Comparison of ENCODE assay signal across 17 cellular contexts in genomic region chr17:8004899-8005298, GRCh38. TPM values are rescaled to one million over a fixed set of nuclear protein-coding genes. Genes with fewer than 3 reads are reported as not detected.
A peak's percentile ranks its signal among the peaks of the same experiment; 100 is the strongest.
DNase-seq lines count a peak whose midpoint lies in the region; ATAC-seq and TF ChIP-seq lines count a peak whose summit lies in the region.
"Had no signal": no experiment of that assay in that cellular context is flagged by ENCODE, and none has a peak within 500 bp of the region (broad histone marks: within the 10 kb centered on the region; RNA-seq: fewer than 3 reads in every experiment).

No MANE protein-coding gene starts in this region.

- WGBS in transverse colon (ENCODE audit: low coverage in 1 of 2), 2 donors: 58 to 92% methylated on average over 4 to 6 of the region's 6 CpGs

- H3K9me3 ChIP-seq in left lung: no peaks in the 10 kb centered on the region
- H3K9me3 ChIP-seq in transverse colon: no peaks in the 10 kb centered on the region
- H3K9me3 ChIP-seq: neutrophil had no signal

- H3K27me3 ChIP-seq in left lung: peaks cover 30 to 67% of the 10 kb centered on the region in 2 donors
- peaks cover 67% of the 10 kb centered on the region for H3K27me3 ChIP-seq in transverse colon

- TF ChIP-seq POLR2A in transverse colon (IDR thresholded peaks at IDR 0.05): no peak

- TF ChIP-seq CTCF in astrocyte of the spinal cord (IDR thresholded peaks at IDR 0.05; ENCODE audit: low read depth, low read length) (no peak), left lung (IDR thresholded peaks at IDR 0.05) (no peak), transverse colon (IDR thresholded peaks at IDR 0.05) (no peak)

- H3K4me3 ChIP-seq in astrocyte of the spinal cord (ENCODE audit: low read depth, low read length): no peak overlapping the region
- no peak overlapping the region for H3K4me3 ChIP-seq in left lung
- H3K4me3 ChIP-seq in transverse colon: no peak overlapping the region

- H3K27ac ChIP-seq in left lung (no peak overlapping the region), transverse colon (no peak overlapping the region)
- H3K27ac ChIP-seq: neutrophil had no signal

- in situ Hi-C loops in astrocyte of the spinal cord (cut with HindIII; ENCODE audit: low sequenced_read_pairs) (no loop called here), transverse colon (cut with MboI; ENCODE audit: low pct_ligation_motif_present in 1 of 4, low pct_unique_long_range_greater_than_20kb in 1 of 4, low sequenced_read_pairs in 3 of 4) (no loop called here)

- DNase-seq in AG08395 (ENCODE audit: low spot score) (peak; percentile 30), HS-5 (ENCODE audit: low read depth) (peak; percentile 47), astrocyte of the spinal cord (ENCODE audit: low read depth, low spot score) (peak; percentile 9), left lung (no peak), SIG-M5 treated with dmso at 0.1 percent for 504 hours (lab: John Stamatoyannopoulos, UW; ENCODE audit: unreplicated experiment) (no peak), middle frontal gyrus (ENCODE audit: extremely low spot score, low spot score) (no peak), transverse colon (no peak)
- DNase-seq: activated B cell treated with CpG ODN at 0.5 μM for 24 hours; activated gamma-delta T cell treated with Interleukin-2 at 50 U/mL for 16 hours; DMS 273 treated with DMSO at 0.1 percent for 48 hours; effector memory CD8-positive, alpha-beta T cell; KBM-7; NCI-H187 treated with DMSO at 0.1 percent for 48 hours; NCI-H524 treated with DMSO at 0.1 percent for 48 hours; PC-3 had no signal

- H3K36me3 ChIP-seq in left lung (no peaks in the 10 kb centered on the region), transverse colon (no peaks in the 10 kb centered on the region)
- H3K36me3 ChIP-seq: neutrophil had no signal

- ATAC-seq in left lung (peak; percentile 61), HG02884 (IDR thresholded peaks at IDR 0.05; ENCODE audit: unreplicated experiment) (no peak)
- ATAC-seq: effector memory CD8-positive, alpha-beta T cell; PC-3 had no signal

- intact Hi-C loops in left lung (cut with DNase I) (no loop called here), transverse colon (cut with DNase I; ENCODE audit: low total_unique reads) (no loop called here)

- peaks cover 0 to 16% of the 10 kb centered on the region in 2 donors for H3K4me1 ChIP-seq in left lung
- peaks cover 0 to 16% (median 13%) of the 10 kb centered on the region in 4 donors for H3K4me1 ChIP-seq in transverse colon

- no peak for TF ChIP-seq EP300 in transverse colon (IDR thresholded peaks at IDR 0.05; ENCODE audit: low read depth)

RNA-seq across cellular contexts. Expression of gene GUCY2D, which starts 2.5 kb away (rescaled TPM):
- total RNA-seq in left lung (1 to 10 TPM; 1.1 to 3.4 TPM), transverse colon (under 1 TPM in 1 of 4 donors, not detected in 3; 0.14 TPM)
- total RNA-seq: activated B cell treated with CpG ODN at 0.5 μM for 24 hours, PC-3 had no signal

RNA-seq across cellular contexts. Expression of gene ALOX15B, which starts 34.0 kb away (rescaled TPM):
- total RNA-seq in left lung: 100 to 1,000 TPM in 1 of 2 donors, 10 to 100 TPM in 1; 52.5 to 112 TPM
- total RNA-seq in transverse colon: 10 to 100 TPM in 1 of 4 donors, 1 to 10 TPM in 3; 3.3 to 44.4 (median 5.4) TPM
- total RNA-seq: activated B cell treated with CpG ODN at 0.5 μM for 24 hours, PC-3 had no signal

Comparison
In these comparisons a context has a peak if more than half of its experiments do, and no peak if none do; other contexts are left out.
1. DNase-seq: peak in AG08395 (single experiment), HS-5 (single experiment) and astrocyte of the spinal cord (single experiment); none in left lung (0 of 2), SIG-M5 treated with dmso at 0.1 percent for 504 hours (single experiment), middle frontal gyrus (single experiment) and transverse colon (single experiment).